22 cellular contexts compared by ENCODE assay signal in genomic region chr13:30173301-30173605, GRCh38.
"Had no signal": no experiment of that assay in that cellular context is flagged by ENCODE, and none has a peak within 500 bp of the region (broad histone marks: within the 10 kb centered on the region; RNA-seq: fewer than 3 reads in every experiment).

No MANE protein-coding gene starts in this region.

- H3K4me3 ChIP-seq: gastrocnemius medialis, heart right ventricle, prostate gland, skin epidermis, upper lobe of left lung had no signal

- H3K36me3 ChIP-seq: gastrocnemius medialis, heart right ventricle, prostate gland, upper lobe of left lung had no signal

- H3K4me1 ChIP-seq: gastrocnemius medialis, heart right ventricle, prostate gland, upper lobe of left lung had no signal

- H3K27ac Mint-ChIP-seq: activated CD4-positive, alpha-beta memory T cell treated with anti-CD3 and anti-CD28 coated beads, Interleukin-2, amount 10 ng/mL, durations not matched to agents 7 days and 5 days; activated naive CD4-positive, alpha-beta T cell treated with anti-CD3 and anti-CD28 coated beads, Interleukin-2, amount 50 U/mL, for 24 hours; natural killer cell treated with Interleukin-12 subunit alpha and Interleukin-12 subunit beta and Interleukin-15 and Interleukin-18, amount 100 ng/mL, for 72 hours had no signal

- H3K27me3 ChIP-seq: gastrocnemius medialis, heart right ventricle, upper lobe of left lung had no signal

- H3K27ac ChIP-seq: gastrocnemius medialis, heart right ventricle, prostate gland, skin epidermis, upper lobe of left lung, VCaP had no signal

- H3K4me3 Mint-ChIP-seq: activated CD4-positive, alpha-beta memory T cell treated with anti-CD3 and anti-CD28 coated beads, Interleukin-2, amount 10 ng/mL, durations not matched to agents 7 days and 5 days; activated naive CD4-positive, alpha-beta T cell treated with anti-CD3 and anti-CD28 coated beads, Interleukin-2, amount 50 U/mL, for 24 hours; activated T-cell treated with anti-CD3 and anti-CD28 coated beads, Interleukin-2, amount 50 U/mL, for 4 hours; brain; central memory CD8-positive, alpha-beta T cell; natural killer cell treated with Interleukin-12 subunit alpha and Interleukin-12 subunit beta and Interleukin-15 and Interleukin-18, amount 100 ng/mL, for 72 hours had no signal

- H3K9me3 ChIP-seq: gastrocnemius medialis, heart right ventricle, prostate gland, upper lobe of left lung had no signal

- H3K9me3 Mint-ChIP-seq: activated CD4-positive, alpha-beta memory T cell treated with anti-CD3 and anti-CD28 coated beads, Interleukin-2, amount 10 ng/mL, durations not matched to agents 7 days and 5 days; activated naive CD4-positive, alpha-beta T cell treated with anti-CD3 and anti-CD28 coated beads, Interleukin-2, amount 50 U/mL, for 24 hours; activated T-cell treated with anti-CD3 and anti-CD28 coated beads, Interleukin-2, amount 50 U/mL, for 4 hours; brain; central memory CD8-positive, alpha-beta T cell; natural killer cell treated with Interleukin-12 subunit alpha and Interleukin-12 subunit beta and Interleukin-15 and Interleukin-18, amount 100 ng/mL, for 72 hours had no signal

- H3K36me3 Mint-ChIP-seq: activated naive CD4-positive, alpha-beta T cell treated with anti-CD3 and anti-CD28 coated beads, Interleukin-2, amount 50 U/mL, for 24 hours; brain; natural killer cell treated with Interleukin-12 subunit alpha and Interleukin-12 subunit beta and Interleukin-15 and Interleukin-18, amount 100 ng/mL, for 72 hours had no signal

- DNase-seq: activated CD4-positive, alpha-beta memory T cell treated with anti-CD3 and anti-CD28 coated beads, Interleukin-2, amount 10 ng/mL, durations not matched to agents 7 days and 5 days; activated effector memory CD4-positive, alpha-beta T cell treated with anti-CD3 and anti-CD28 coated beads, Interleukin-2, amount 50 U/mL, for 16 hours; activated T-cell treated with anti-CD3 and anti-CD28 coated beads, Interleukin-2, amount 50 U/mL, for 4 hours; cortex of kidney; effector CD4-positive, alpha-beta T cell; gastrocnemius medialis; heart right ventricle; islet precursor cell; mammary epithelial cell; right cardiac atrium; stimulated activated CD4-positive, alpha-beta T cell treated with anti-CD3 and anti-CD28 coated beads, Interleukin-4, amount 100 ng/mL, for 24 hours; stimulated activated CD8-positive, alpha-beta memory T cell treated with anti-CD3 and anti-CD28 coated beads, Interleukin-4, amount 100 ng/mL, for 48 hours; stimulated activated naive CD4-positive, alpha-beta T cell treated with Interleukin-2 at 50 U/mL for 16 hours; substantia nigra; upper lobe of left lung had no signal

- H3K27me3 Mint-ChIP-seq: activated CD4-positive, alpha-beta memory T cell treated with anti-CD3 and anti-CD28 coated beads, Interleukin-2, amount 10 ng/mL, durations not matched to agents 7 days and 5 days; activated naive CD4-positive, alpha-beta T cell treated with anti-CD3 and anti-CD28 coated beads, Interleukin-2, amount 50 U/mL, for 24 hours; brain; central memory CD8-positive, alpha-beta T cell; natural killer cell treated with Interleukin-12 subunit alpha and Interleukin-12 subunit beta and Interleukin-15 and Interleukin-18, amount 100 ng/mL, for 72 hours had no signal
